8 cellular contexts compared by ENCODE assay signal in genomic region chr10:42866115-42866995, GRCh38.
A peak's percentile ranks its signal among the peaks of the same experiment; 100 is the strongest.
DNase-seq lines count a peak whose midpoint lies in the region; ATAC-seq and TF ChIP-seq lines count a peak whose summit lies in the region.

No MANE protein-coding gene starts in this region.

- intact Hi-C loops in stomach (cut with DNase I; ENCODE audit: low total_unique reads) = loop anchor here (5.0 kb wide), 1 partner anchor 236 kb away; no protein-coding TSS in a partner anchor

- peaks cover 0 to 5% (median 0%) of the 10 kb centered on the region in 3 donors for H3K4me1 Mint-ChIP-seq in naive B cell

- H3K27me3 ChIP-seq in fibroblast of lung (ENCODE audit: control insufficient read depth, insufficient read depth, low read length) = peaks cover 7% of the 10 kb centered on the region
- H3K27me3 ChIP-seq in stomach = peaks cover 3 to 41% (median 23%) of the 10 kb centered on the region in 3 donors

- no peaks in the 10 kb centered on the region for H3K79me2 ChIP-seq in fibroblast of lung (ENCODE audit: control insufficient read depth, insufficient read depth, low read length)

- H3K4me3 Mint-ChIP-seq in naive B cell = peak overlapping the region in 2 of 8 donors; percentile 36 to 45

- H2AFZ ChIP-seq in fibroblast of lung (ENCODE audit: low read length) = peak overlapping the region; percentile 53

- no peaks in the 10 kb centered on the region for H3K9me3 Mint-ChIP-seq in naive B cell

- DNase-seq in EH (ENCODE audit: low read depth) (peak; percentile 79), NCI-H526 treated with DMSO at 0.1 percent for 48 hours (lab: John Stamatoyannopoulos, UW) (peak; percentile 25), activated T-cell treated with anti-CD3 and anti-CD28 coated beads for 24 hours (ENCODE audit: low read depth) (peak; percentile 24), fibroblast of lung (ENCODE audit: low read depth in 2 of 2) (peak; percentile 61 to 67), naive B cell (peak; percentile 12), stomach (peak; percentile 82)

- H3K36me3 Mint-ChIP-seq in naive B cell = no peaks in the 10 kb centered on the region

- 2 to 3% (median 2%) methylated on average over 45 to 87 of the region's 87 CpGs for WGBS in stomach, 5 donors

- CTCF ChIA-PET in HEK293 (lab: Yijun Ruan, JAX) = interaction anchor here (0.7 to 1.8 kb wide), 13 partner anchors 17 to 261 kb away, joined by 3 to 8 read pairs (median 4); no protein-coding TSS in a partner anchor

- TF ChIP-seq EP300 in stomach (IDR thresholded peaks at IDR 0.05) = no peak

- peaks cover 20 to 43% (median 37%) of the 10 kb centered on the region in 3 donors for H3K27me3 Mint-ChIP-seq in naive B cell

- no peaks in the 10 kb centered on the region for H4K20me1 ChIP-seq in fibroblast of lung (ENCODE audit: control insufficient read depth, extremely low read depth, insufficient read depth, low read length)

- H3K4me1 ChIP-seq in HEK293 (ENCODE audit: control insufficient read depth, insufficient read depth, low read length) = no peaks in the 10 kb centered on the region
- H3K4me1 ChIP-seq in fibroblast of lung (ENCODE audit: control insufficient read depth, extremely low read depth, insufficient read depth, low read length) = no peaks in the 10 kb centered on the region
- peaks cover 7 to 15% (median 12%) of the 10 kb centered on the region in 4 donors for H3K4me1 ChIP-seq in stomach

- H3K36me3 ChIP-seq in HEK293 (ENCODE audit: control insufficient read depth in 2 of 2, insufficient read depth in 1 of 2, low read length in 2 of 2) (no peaks in the 10 kb centered on the region), fibroblast of lung (ENCODE audit: control insufficient read depth, insufficient read depth, low read length) (no peaks in the 10 kb centered on the region), stomach (no peaks in the 10 kb centered on the region)

- H3K27ac ChIP-seq in HEK293 (ENCODE audit: extremely low read depth, low read depth, low read length) (no peak overlapping the region), fibroblast of lung (ENCODE audit: insufficient read depth, low read length) (no peak overlapping the region), stomach (no peak overlapping the region)

- no peak overlapping the region for H3K9ac ChIP-seq in fibroblast of lung (ENCODE audit: insufficient read depth, low read length)

- TF ChIP-seq CTCF in HEK293 (tag by site-specific recombination; IDR thresholded peaks at IDR 0.05) = peak; percentile 71
- TF ChIP-seq CTCF in fibroblast of lung (conservative IDR thresholded peaks at IDR 0.05 in 1 of 2, IDR thresholded peaks at IDR 0.05 in 1 of 2; ENCODE audit: low read depth in 1 of 2, low read length in 2 of 2) = peak; percentile 57 to 64
- TF ChIP-seq CTCF in stomach (IDR thresholded peaks at IDR 0.05) = peak in 5 of 7 experiments; percentile 21 to 65 (median 58)

- ATAC-seq in naive B cell (ENCODE audit: low read depth in 2 of 2) (no peak), HG03378 (IDR thresholded peaks at IDR 0.05; ENCODE audit: unreplicated experiment) (no peak)

- H3K4me3 ChIP-seq in HEK293 (ENCODE audit: low read depth, low read length) (peak overlapping the region; percentile 11; the same call in 1 of the 2 replicates), fibroblast of lung (replicated peaks in 1 of 4; ENCODE audit: control extremely low read depth in 1 of 4, insufficient read depth in 1 of 4, low read depth in 3 of 4, low read length in 4 of 4) (peak overlapping the region in 1 of 4 experiments; percentile 37), stomach (peak overlapping the region; percentile 7 to 33 (median 20))

- no peaks in the 10 kb centered on the region for H3K9me3 ChIP-seq in HEK293 (ENCODE audit: control insufficient read depth, insufficient read depth, low read depth, low read length)
- H3K9me3 ChIP-seq in fibroblast of lung (ENCODE audit: control insufficient read depth, insufficient read depth, low read depth, low read length) = no peaks in the 10 kb centered on the region
- no peaks in the 10 kb centered on the region for H3K9me3 ChIP-seq in stomach

- POLR2A ChIA-PET in HEK293 (lab: Yijun Ruan, JAX) = no interaction called here

- TF ChIP-seq POLR2A in stomach (IDR thresholded peaks at IDR 0.05) = no peak

- no peak overlapping the region for H3K27ac Mint-ChIP-seq in naive B cell

- peak overlapping the region; percentile 59 for H3K4me2 ChIP-seq in fibroblast of lung (ENCODE audit: extremely low read depth, insufficient read depth, low read length)

TF ChIP-seq in HEK293, 187 proteins besides CTCF, POLR2A, EP300 and RAD21 (continues in another document):
- 0 out of 2 replicates have a peak, but pooled peaks have one; percentile 16 for TF ChIP-seq ZBTB10 (tag by site-specific recombination; IDR thresholded peaks at IDR 0.05)
- no peak for TF ChIP-seq ZNF785 (tag by site-specific recombination; IDR thresholded peaks at IDR 0.05)
- TF ChIP-seq ZBTB26 (tag by site-specific recombination; optimal IDR thresholded peaks at IDR 0.05) = peak; percentile 73
- no peak for TF ChIP-seq ZBTB44 (tag by site-specific recombination; IDR thresholded peaks at IDR 0.05)
- TF ChIP-seq TSHZ1 (tag by site-specific recombination; IDR thresholded peaks at IDR 0.05; ENCODE audit: borderline replicate concordance) = no peak

Comparison
In these comparisons a context has a peak if more than half of its experiments do, and no peak if none do; other contexts are left out.
1. DNase-seq: peak in every context shown above with its lines; median percentile 82 in stomach; 79 in EH; 64 in fibroblast of lung; 25 in NCI-H526 treated with DMSO at 0.1 percent for 48 hours; 24 in activated T-cell treated with anti-CD3 and anti-CD28 coated beads for 24 hours; 12 in naive B cell.